27 cellular contexts compared by ENCODE assay signal in the genomic region with DNA sequence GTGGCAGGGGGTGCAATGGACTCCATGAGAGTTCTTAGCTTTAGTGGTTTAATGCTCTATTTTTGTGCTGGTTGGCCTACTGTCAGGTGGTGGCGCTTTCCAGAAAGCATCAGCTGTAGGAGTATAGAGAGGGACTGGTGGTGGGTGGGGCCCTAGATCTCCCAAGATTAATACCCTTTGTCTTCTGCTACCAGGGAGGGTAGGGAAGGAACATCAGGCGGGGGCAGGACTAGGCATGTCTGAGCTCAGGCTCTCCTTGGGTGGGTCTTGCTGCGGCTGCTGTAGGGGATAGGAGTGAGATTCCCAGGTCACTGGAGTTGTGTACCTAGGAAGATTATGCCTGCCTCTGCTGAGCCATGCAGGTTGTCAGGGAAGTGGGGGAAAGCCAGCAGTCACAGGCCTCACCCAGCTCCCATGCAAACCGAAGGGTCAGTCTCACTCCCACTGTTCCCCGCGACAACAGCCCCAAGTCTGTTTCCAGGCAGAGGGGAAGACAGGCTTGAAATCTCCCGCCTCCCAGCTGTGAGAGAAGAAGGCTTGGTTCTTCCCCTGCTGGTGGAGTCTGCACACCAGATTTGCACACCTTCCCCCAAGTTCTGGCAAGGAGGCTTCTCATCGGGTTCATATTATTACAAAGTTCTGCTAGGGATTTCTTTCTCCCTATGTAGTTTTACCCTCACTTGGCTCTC. TPM values are rescaled to one million over a fixed set of nuclear protein-coding genes. Genes with fewer than 3 reads are reported as not detected.
"Had no signal": no experiment of that assay in that cellular context is flagged by ENCODE, and none has a peak within 500 bp of the region (broad histone marks: within the 10 kb centered on the region; RNA-seq: fewer than 3 reads in every experiment).

No MANE protein-coding gene starts in this region.

- H3K4me1 Mint-ChIP-seq: IgD-negative memory B cell had no signal

- H3K27ac ChIP-seq: adrenal gland, Peyer's patch, RWPE1, SJCRH30, VCaP had no signal

- H3K4me1 ChIP-seq: adrenal gland, SJCRH30 had no signal

- H3K27me3 ChIP-seq: adrenal gland, Peyer's patch, SJCRH30 had no signal

- H3K9me3 ChIP-seq: adrenal gland, SJCRH30, SK-N-SH had no signal

- H3K4me2 ChIP-seq: SK-N-SH had no signal

- H3K4me3 ChIP-seq: adrenal gland, Peyer's patch, SJCRH30 had no signal

- H3K27me3 Mint-ChIP-seq: IgD-negative memory B cell had no signal

- H3K27ac Mint-ChIP-seq: activated CD8-positive, alpha-beta T cell treated with anti-CD3 and anti-CD28 coated beads, Interleukin-2, amount 10 ng/mL, durations not matched to agents 7 days and 5 days; activated naive CD8-positive, alpha-beta T cell treated with anti-CD3 and anti-CD28 coated beads, Interleukin-2, amount 10 ng/mL, durations not matched to agents 7 days and 5 days; IgD-negative memory B cell had no signal

- H3K36me3 ChIP-seq: adrenal gland, Peyer's patch, SJCRH30 had no signal

- H3K9ac ChIP-seq: SK-N-SH had no signal

- DNase-seq: activated CD4-positive, alpha-beta T cell treated with anti-CD3 and anti-CD28 coated beads for 48 hours; activated CD4-positive, alpha-beta T cell treated with anti-CD3 and anti-CD28 coated beads, Interleukin-2, amount 50 U/mL, for 4 hours; activated CD8-positive, alpha-beta memory T cell treated with anti-CD3 and anti-CD28 coated beads, Interleukin-2, amount 50 U/mL, for 48 hours; activated CD8-positive, alpha-beta T cell treated with anti-CD3 and anti-CD28 coated beads, Interleukin-2, amount 10 ng/mL, durations not matched to agents 7 days and 5 days; activated naive CD4-positive, alpha-beta T cell treated with anti-CD3 and anti-CD28 coated beads, Interleukin-2, amount 50 U/mL, for 16 hours; activated naive CD8-positive, alpha-beta T cell treated with anti-CD3 and anti-CD28 coated beads, Interleukin-2, amount 10 ng/mL, durations not matched to agents 7 days and 5 days; activated T-cell treated with anti-CD3 and anti-CD28 coated beads, Interleukin-2, amount 50 U/mL, for 1 hour; adrenal gland; anterior cingulate cortex; caudate nucleus; KG1; NCI-H1105 treated with DMSO at 0.1 percent for 48 hours; NCI-H1436 treated with DMSO at 0.1 percent for 48 hours; NCI-H187 treated with DMSO at 0.1 percent for 48 hours; NCI-H2081 treated with DMSO at 0.1 percent for 48 hours; NCI-H226; NCI-H526; NK-92 treated with Interleukin-12 subunit alpha and Interleukin-12 subunit beta, amount 100 ng/mL, for 24 hours; Peyer's patch; Right ventricle myocardium superior; SJCRH30; SK-N-SH; T-helper 1 cell had no signal

- H3K4me3 Mint-ChIP-seq: activated CD8-positive, alpha-beta T cell treated with anti-CD3 and anti-CD28 coated beads, Interleukin-2, amount 10 ng/mL, durations not matched to agents 7 days and 5 days; activated naive CD8-positive, alpha-beta T cell treated with anti-CD3 and anti-CD28 coated beads, Interleukin-2, amount 10 ng/mL, durations not matched to agents 7 days and 5 days; IgD-negative memory B cell had no signal

RNA-seq across cellular contexts. Expression of a gene that starts 46.7 kb away (rescaled TPM):
- total RNA-seq: NCI-H460 had no signal
- polyA plus RNA-seq: IgD-negative memory B cell had no signal
